ENCODE assay signal across 8 cellular contexts in the genomic region with DNA sequence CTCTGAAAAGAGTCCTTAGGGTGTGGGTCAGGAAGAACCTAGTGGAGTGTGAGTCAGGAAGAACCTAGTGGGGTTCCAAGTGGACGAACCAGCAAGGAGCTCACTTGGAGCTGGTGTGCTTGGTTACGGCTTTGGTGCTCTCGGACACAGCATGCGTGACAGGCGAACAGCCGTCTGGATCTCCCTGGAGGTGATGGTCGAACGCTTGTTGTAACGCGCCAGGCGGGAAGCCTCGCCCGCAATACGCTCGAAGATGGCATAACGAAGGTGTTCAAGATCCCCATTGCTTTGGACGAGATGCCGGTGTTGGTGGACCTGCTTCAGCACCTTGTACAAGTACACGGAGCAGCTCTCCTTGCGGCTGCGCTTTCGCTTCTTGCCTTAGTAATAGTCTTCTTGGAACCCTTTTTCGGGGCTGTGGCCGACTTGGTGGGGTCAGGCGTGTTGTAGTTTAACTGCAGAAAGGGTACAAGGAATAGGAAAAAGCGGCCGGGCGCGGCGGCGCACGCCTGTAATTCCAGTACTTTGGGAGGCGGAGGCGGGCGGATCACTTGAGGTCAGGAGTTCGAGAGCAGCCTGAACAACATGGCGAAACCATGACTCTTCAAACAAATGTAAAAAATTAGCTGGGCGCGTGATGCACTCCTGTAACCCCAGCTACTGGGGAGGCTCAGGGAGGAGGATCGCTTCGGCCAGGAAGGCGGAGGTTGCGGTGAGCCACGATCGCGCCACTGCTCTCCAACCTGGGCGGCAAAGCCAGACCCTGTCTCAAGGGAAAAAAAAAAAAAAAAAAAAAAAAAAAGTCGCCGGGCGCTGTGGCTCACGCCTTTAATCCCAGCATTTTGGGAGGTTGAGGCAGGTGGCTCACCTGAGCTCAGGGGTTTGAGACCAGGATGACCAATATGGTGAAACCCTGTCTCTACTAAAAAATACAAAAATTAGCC. TPM values are rescaled to one million over a fixed set of nuclear protein-coding genes. Genes with fewer than 3 reads are reported as not detected.
DNase-seq lines count a peak whose midpoint lies in the region; ATAC-seq and TF ChIP-seq lines count a peak whose summit lies in the region.

No MANE protein-coding gene starts in this region.

- peak overlapping the region; percentile 97 for H3K4me3 Mint-ChIP-seq in activated T-cell treated with anti-CD3 and anti-CD28 coated beads, Interleukin-2, amount 50 U/mL, for 4 hours

- peaks cover 32% of the 10 kb centered on the region for H3K4me1 Mint-ChIP-seq in activated T-cell treated with anti-CD3 and anti-CD28 coated beads, Interleukin-2, amount 50 U/mL, for 4 hours (ENCODE audit: low read depth)

- DNase-seq in activated CD4-positive, alpha-beta T cell treated with anti-CD3 and anti-CD28 coated beads for 48 hours, result peak; percentile 52
- DNase-seq in activated CD4-positive, alpha-beta T cell treated with anti-CD3 and anti-CD28 coated beads, Interleukin-2, amount 50 U/mL, for 4 hours, result no peak
- DNase-seq in activated T-cell treated with anti-CD3 and anti-CD28 coated beads, Interleukin-2, amount 50 U/mL, for 4 hours, result no peak
- DNase-seq in left ventricle myocardium superior (peak; percentile 38), spleen (peak; percentile 86), NCI-H774 (lab: John Stamatoyannopoulos, UW) (no peak)

- H3K27me3 ChIP-seq in spleen (replicated peaks in 1 of 7), result peaks cover 0 to 8% (median 0%) of the 10 kb centered on the region in 7 donors

- no peak for ATAC-seq in activated T-cell treated with anti-CD3 and anti-CD28 coated beads, Interleukin-2, amount 50 U/mL, for 4 hours
- ATAC-seq in left ventricle myocardium superior (peak; percentile 8), HG03460 (IDR thresholded peaks at IDR 0.05; ENCODE audit: unreplicated experiment) (no peak), HG03139 (IDR thresholded peaks at IDR 0.05; ENCODE audit: unreplicated experiment) (no peak)

- no peaks in the 10 kb centered on the region for H3K36me3 ChIP-seq in spleen

- H3K9me3 Mint-ChIP-seq in activated T-cell treated with anti-CD3 and anti-CD28 coated beads, Interleukin-2, amount 50 U/mL, for 4 hours, result no peaks in the 10 kb centered on the region

- 18 to 33% (median 22%) methylated on average over 51 of the region's 51 CpGs for WGBS in spleen, 5 donors

- no peak for TF ChIP-seq POLR2A in spleen (IDR thresholded peaks at IDR 0.05)

- intact Hi-C loops in left ventricle myocardium superior (cut with micrococcal nuclease), result no loop called here
- intact Hi-C loops in spleen (cut with DNase I; ENCODE audit: low total_unique reads), result no loop called here

- no peak for TF ChIP-seq CTCF in spleen (IDR thresholded peaks at IDR 0.05 in 8 of 11, conservative IDR thresholded peaks at IDR 0.05 in 3 of 11)

- no peaks in the 10 kb centered on the region for H3K9me3 ChIP-seq in spleen

- peak overlapping the region; percentile 71 to 92 (median 89) for H3K27ac ChIP-seq in spleen

- H3K4me3 ChIP-seq in spleen, result peak overlapping the region; percentile 43 to 75 (median 52)

- peaks cover 7 to 40% (median 31%) of the 10 kb centered on the region in 6 donors for H3K4me1 ChIP-seq in spleen

- no peaks in the 10 kb centered on the region for H3K27me3 Mint-ChIP-seq in activated T-cell treated with anti-CD3 and anti-CD28 coated beads, Interleukin-2, amount 50 U/mL, for 4 hours (ENCODE audit: low read depth)

- H3K36me3 Mint-ChIP-seq in activated T-cell treated with anti-CD3 and anti-CD28 coated beads, Interleukin-2, amount 50 U/mL, for 4 hours (ENCODE audit: insufficient read depth), result no peaks in the 10 kb centered on the region

RNA-seq across cellular contexts. Expression of gene OR2B2, which starts 48.0 kb away (rescaled TPM):
- total RNA-seq in activated T-cell treated with anti-CD3 and anti-CD28 coated beads, Interleukin-2, amount 50 U/mL, for 4 hours, result not detected
- total RNA-seq in left ventricle myocardium superior, result not detected
- total RNA-seq in spleen, result not detected
- not detected for polyA plus RNA-seq in spleen

Comparison
In these comparisons a context has a peak if more than half of its experiments do, and no peak if none do; other contexts are left out.
1. DNase-seq: peak in activated CD4-positive, alpha-beta T cell treated with anti-CD3 and anti-CD28 coated beads for 48 hours (single experiment), left ventricle myocardium superior (single experiment) and spleen (single experiment); none in activated CD4-positive, alpha-beta T cell treated with anti-CD3 and anti-CD28 coated beads, Interleukin-2, amount 50 U/mL, for 4 hours (0 of 2), activated T-cell treated with anti-CD3 and anti-CD28 coated beads, Interleukin-2, amount 50 U/mL, for 4 hours (single experiment) and NCI-H774 (single experiment).